In genomic region chr9:132945186-132946130, GRCh38 we compare ENCODE assay signal across 8 cellular contexts. TPM values are rescaled to one million over a fixed set of nuclear protein-coding genes. Genes with fewer than 3 reads are reported as not detected.
DNase-seq lines count a peak whose midpoint lies in the region; ATAC-seq and TF ChIP-seq lines count a peak whose summit lies in the region.

No MANE protein-coding gene starts in this region.

- peaks cover 0 to 4% (median 0%) of the 10 kb centered on the region in 7 donors for H3K9me3 Mint-ChIP-seq in CD4-positive, CD25-positive, alpha-beta regulatory T cell
- no peaks in the 10 kb centered on the region for H3K9me3 Mint-ChIP-seq in nephron progenitor cell

- TF ChIP-seq POLR2A in IMR-90 (IDR thresholded peaks at IDR 0.05; ENCODE audit: low read depth, low read length), result no peak

- intact Hi-C loops in IMR-90 (cut with micrococcal nuclease), result no loop called here

- no peak for TF ChIP-seq RAD21 in IMR-90 (IDR thresholded peaks at IDR 0.05; ENCODE audit: low read length)

- H3K9me1 ChIP-seq in IMR-90 (ENCODE audit: insufficient read depth, low read length), result peaks cover 17% of the 10 kb centered on the region

- peak overlapping the region; percentile 92 for H2BK20ac ChIP-seq in IMR-90 (ENCODE audit: low read depth, low read length)

- POLR2A ChIA-PET in IMR-90 (lab: Charles Lee; ENCODE audit: unreplicated experiment), result interaction anchor here (0.8 to 1.0 kb wide), 3 partner anchors 8 to 595 kb away, joined by 4 to 8 read pairs (median 6); no protein-coding TSS in a partner anchor

- peak overlapping the region; percentile 91; the same call in 2 of the 3 replicates for H2BK15ac ChIP-seq in IMR-90 (ENCODE audit: low read depth, low read length)

- peak overlapping the region; percentile 96 for H2AK9ac ChIP-seq in IMR-90 (replicated peaks; ENCODE audit: low read depth, low read length, poor library complexity)

- BruUV-seq in IMR-90 (replicated peaks; lab: Mats Ljungman, UMichigan), result no TSS peak

- peak overlapping the region; percentile 97 for H2AFZ ChIP-seq in IMR-90 (replicated peaks; ENCODE audit: low read length, poor library complexity)

- peak overlapping the region; percentile 94 for H2BK120ac ChIP-seq in IMR-90 (ENCODE audit: low read depth, low read length)

- 100% methylated on average over 2 of the region's 23 CpGs; no CpG with 5 or more reads in 1 of the 2 experiments for WGBS in IMR-90 (ENCODE audit: extremely low coverage in 2 of 2, insufficient read length in 1 of 2), 2 experiments

- no peaks in the 10 kb centered on the region for H3K36me3 ChIP-seq in CD4-positive, CD25-positive, alpha-beta regulatory T cell (ENCODE audit: control insufficient read depth, insufficient read depth, low read length)
- no peaks in the 10 kb centered on the region for H3K36me3 ChIP-seq in IMR-90 (ENCODE audit: control insufficient read depth, insufficient read depth, low read length)

- no peaks in the 10 kb centered on the region for H3K9me3 ChIP-seq in CD4-positive, CD25-positive, alpha-beta regulatory T cell (ENCODE audit: control insufficient read depth in 2 of 2, low read length in 2 of 2)
- H3K9me3 ChIP-seq in IMR-90 (ENCODE audit: control insufficient read depth, insufficient read depth, low read length), result no peaks in the 10 kb centered on the region

- no peaks in the 10 kb centered on the region for H3K27me3 ChIP-seq in CD4-positive, CD25-positive, alpha-beta regulatory T cell (ENCODE audit: control insufficient read depth, insufficient read depth, low read length)
- H3K27me3 ChIP-seq in IMR-90 (ENCODE audit: control insufficient read depth, insufficient read depth, low read length), result no peaks in the 10 kb centered on the region

- no peaks in the 10 kb centered on the region for H3K36me3 Mint-ChIP-seq in CD4-positive, CD25-positive, alpha-beta regulatory T cell
- no peaks in the 10 kb centered on the region for H3K36me3 Mint-ChIP-seq in nephron progenitor cell (ENCODE audit: low read depth)

- peak overlapping the region; percentile 100 for H3K27ac Mint-ChIP-seq in CD4-positive, CD25-positive, alpha-beta regulatory T cell
- H3K27ac Mint-ChIP-seq in nephron progenitor cell, result peak overlapping the region; percentile 93

- H4K91ac ChIP-seq in IMR-90 (ENCODE audit: insufficient read depth, low read depth, low read length), result peak overlapping the region; percentile 98

- peak overlapping the region; percentile 70 for H3K9ac ChIP-seq in IMR-90 (ENCODE audit: low read depth, low read length)

- peak overlapping the region; percentile 72; the same call in 1 of the 2 replicates for H3K23ac ChIP-seq in IMR-90 (ENCODE audit: low read depth, low read length)

- peak overlapping the region; percentile 93 to 100 (median 98) for H3K4me3 Mint-ChIP-seq in CD4-positive, CD25-positive, alpha-beta regulatory T cell
- H3K4me3 Mint-ChIP-seq in nephron progenitor cell, result peak overlapping the region; percentile 98

- peaks cover 23% of the 10 kb centered on the region for H3K4me1 ChIP-seq in CD4-positive, CD25-positive, alpha-beta regulatory T cell (ENCODE audit: control insufficient read depth, insufficient read depth, low read length, poor library complexity, severe bottlenecking)
- peaks cover 19% of the 10 kb centered on the region for H3K4me1 ChIP-seq in IMR-90 (ENCODE audit: control insufficient read depth, insufficient read depth, low read length)

- no peak for DNase-seq in CD4-positive, CD25-positive, alpha-beta regulatory T cell
- no peak for DNase-seq in IMR-90
- no peak for DNase-seq in coronary artery (ENCODE audit: low spot score)
- DNase-seq in nephron progenitor cell, result no peak
- DNase-seq in T1000 (lab: John Stamatoyannopoulos, UW), result no peak
- no peak for DNase-seq in RPMI8226
- DNase-seq in GM20000 (ENCODE audit: low spot score), result no peak
- no peak for DNase-seq in SHP77 treated with DMSO at 0.1 percent for 48 hours (lab: John Stamatoyannopoulos, UW)

- peaks cover 12% of the 10 kb centered on the region; the same call in 1 of the 2 replicates for H4K20me1 ChIP-seq in IMR-90 (ENCODE audit: insufficient read depth, low read length)

- CTCF ChIA-PET in IMR-90 (lab: Yijun Ruan, JAX), result no interaction called here

- peak overlapping the region; percentile 29; the same call in 1 of the 2 replicates for H3K56ac ChIP-seq in IMR-90 (ENCODE audit: extremely low read depth, insufficient read depth, low read length)

- peak overlapping the region; percentile 99 for H2AK5ac ChIP-seq in IMR-90 (ENCODE audit: low read depth, low read length)

- TF ChIP-seq CTCF in IMR-90 (conservative IDR thresholded peaks at IDR 0.05; ENCODE audit: low read depth, low read length) (no peak), coronary artery (IDR thresholded peaks at IDR 0.05) (no peak), nephron progenitor cell (IDR thresholded peaks at IDR 0.05) (no peak), GM20000 (IDR thresholded peaks at IDR 0.05; ENCODE audit: extremely low read depth, missing control alignments) (no peak)

- peak overlapping the region; percentile 98 for H3K27ac ChIP-seq in CD4-positive, CD25-positive, alpha-beta regulatory T cell (ENCODE audit: insufficient read depth, low read length, poor library complexity, severe bottlenecking)
- H3K27ac ChIP-seq in IMR-90 (ENCODE audit: insufficient read depth, low read length) (peak overlapping the region; percentile 90), coronary artery (peak overlapping the region; percentile 87 to 95)

- peak overlapping the region; percentile 40 for H3K18ac ChIP-seq in IMR-90 (ENCODE audit: low read depth, low read length)

- peak overlapping the region; percentile 47 for H3K14ac ChIP-seq in IMR-90 (replicated peaks; ENCODE audit: low read depth, low read length)

- dilution Hi-C loops in IMR-90 (cut with HindIII; ENCODE audit: low sequenced_read_pairs, unreplicated experiment), result no loop called here

- H4K8ac ChIP-seq in IMR-90 (ENCODE audit: low read depth in 2 of 2, low read length in 2 of 2), result peak overlapping the region; percentile 89 to 98

- peaks cover 12 to 39% of the 10 kb centered on the region in 2 experiments for H3K79me1 ChIP-seq in IMR-90 (ENCODE audit: low read depth in 1 of 2, low read length in 2 of 2)

- in situ Hi-C loops in IMR-90 (cut with MboI; ENCODE audit: low sequenced_read_pairs), result no loop called here

- H3K4me1 Mint-ChIP-seq in CD4-positive, CD25-positive, alpha-beta regulatory T cell, result peaks cover 17 to 46% (median 32%) of the 10 kb centered on the region in 4 donors
- peaks cover 65% of the 10 kb centered on the region for H3K4me1 Mint-ChIP-seq in nephron progenitor cell

- H3K27me3 Mint-ChIP-seq in CD4-positive, CD25-positive, alpha-beta regulatory T cell, result peaks cover 9% of the 10 kb centered on the region
- H3K27me3 Mint-ChIP-seq in nephron progenitor cell (ENCODE audit: low read depth, poor library complexity), result peaks cover 3% of the 10 kb centered on the region

- peak overlapping the region; percentile 59 for H3K4me3 ChIP-seq in CD4-positive, CD25-positive, alpha-beta regulatory T cell (ENCODE audit: low read depth, low read length)
- H3K4me3 ChIP-seq in IMR-90 (ENCODE audit: insufficient read depth, low read depth, low read length) (peak overlapping the region; percentile 56), coronary artery (peak overlapping the region; percentile 98)

- peak overlapping the region; percentile 95 for H3K4ac ChIP-seq in IMR-90 (ENCODE audit: low read depth, low read length)

- peak in 1 of 2 donors; percentile 3 for ATAC-seq in CD4-positive, CD25-positive, alpha-beta regulatory T cell (ENCODE audit: low read depth in 2 of 2)
- ATAC-seq in IMR-90 (ENCODE audit: low read depth), result no peak

- peak overlapping the region; percentile 75 for H3K4me2 ChIP-seq in IMR-90 (ENCODE audit: low read depth, low read length)

- peak overlapping the region; percentile 86 for H2BK5ac ChIP-seq in IMR-90 (ENCODE audit: low read depth, low read length, poor library complexity, severe bottlenecking)

- peak overlapping the region; percentile 99 for H4K5ac ChIP-seq in IMR-90 (ENCODE audit: low read depth, low read length)

TF ChIP-seq in IMR-90, 13 proteins besides CTCF, POLR2A, EP300 and RAD21:
- TF ChIP-seq SMC3 (IDR thresholded peaks at IDR 0.05; ENCODE audit: low read depth, low read length) (no peak), MAZ (IDR thresholded peaks at IDR 0.05; ENCODE audit: borderline replicate concordance, low read depth, low read length) (no peak), MXI1 (IDR thresholded peaks at IDR 0.05; ENCODE audit: borderline replicate concordance, low read depth, low read length) (no peak)
- TF ChIP-seq, protein P1, sequence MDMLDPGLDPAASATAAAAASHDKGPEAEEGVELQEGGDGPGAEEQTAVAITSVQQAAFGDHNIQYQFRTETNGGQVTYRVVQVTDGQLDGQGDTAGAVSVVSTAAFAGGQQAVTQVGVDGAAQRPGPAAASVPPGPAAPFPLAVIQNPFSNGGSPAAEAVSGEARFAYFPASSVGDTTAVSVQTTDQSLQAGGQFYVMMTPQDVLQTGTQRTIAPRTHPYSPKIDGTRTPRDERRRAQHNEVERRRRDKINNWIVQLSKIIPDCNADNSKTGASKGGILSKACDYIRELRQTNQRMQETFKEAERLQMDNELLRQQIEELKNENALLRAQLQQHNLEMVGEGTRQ (IDR thresholded peaks at IDR 0.05; ENCODE audit: low read depth, low read length), result no peak
TF ChIP-seq in IMR-90: peak in this region for 0.

RNA-seq across cellular contexts. Expression of gene TSC1, which starts 1.0 kb away (rescaled TPM):
- 63.0 TPM for total RNA-seq in CD4-positive, CD25-positive, alpha-beta regulatory T cell
- polyA plus RNA-seq in CD4-positive, CD25-positive, alpha-beta regulatory T cell, result 10 to 100 TPM in 3 of 4 donors, 1 to 10 TPM in 1; 8.7 to 14.5 (median 11.2) TPM
- 44.2 and 56.3 TPM in 2 replicates for total RNA-seq in IMR-90 (2012; rRNA removed)
- 24.0 and 25.7 TPM in 2 replicates for polyA plus RNA-seq in IMR-90 (2012; rRNA removed)
- 9.0 and 12.4 TPM in 2 replicates for polyA plus RNA-seq in IMR-90 (2012; cell fraction: cytosol; rRNA removed)
- 57.8 and 168 TPM in 2 replicates for polyA plus RNA-seq in IMR-90 (2012; cell fraction: nucleus; rRNA removed; ENCODE audit: low replicate concordance)

RNA-seq across cellular contexts. Expression of gene GFI1B, which starts 33.0 kb away (rescaled TPM):
- 3.3 TPM for total RNA-seq in CD4-positive, CD25-positive, alpha-beta regulatory T cell
- under 1 TPM in 1 of 4 donors, not detected in 3; 0.05 TPM for polyA plus RNA-seq in CD4-positive, CD25-positive, alpha-beta regulatory T cell
- total RNA-seq in IMR-90 (2012; rRNA removed), result not detected in 2 replicates
- polyA plus RNA-seq in IMR-90 (2012; rRNA removed), result 0.02 TPM in 1 of 2 replicates, not detected in the other
- not detected in 2 replicates for polyA plus RNA-seq in IMR-90 (2012; cell fraction: cytosol; rRNA removed)
- not detected in 2 replicates for polyA plus RNA-seq in IMR-90 (2012; cell fraction: nucleus; rRNA removed; ENCODE audit: low replicate concordance)
